In the genomic region with DNA sequence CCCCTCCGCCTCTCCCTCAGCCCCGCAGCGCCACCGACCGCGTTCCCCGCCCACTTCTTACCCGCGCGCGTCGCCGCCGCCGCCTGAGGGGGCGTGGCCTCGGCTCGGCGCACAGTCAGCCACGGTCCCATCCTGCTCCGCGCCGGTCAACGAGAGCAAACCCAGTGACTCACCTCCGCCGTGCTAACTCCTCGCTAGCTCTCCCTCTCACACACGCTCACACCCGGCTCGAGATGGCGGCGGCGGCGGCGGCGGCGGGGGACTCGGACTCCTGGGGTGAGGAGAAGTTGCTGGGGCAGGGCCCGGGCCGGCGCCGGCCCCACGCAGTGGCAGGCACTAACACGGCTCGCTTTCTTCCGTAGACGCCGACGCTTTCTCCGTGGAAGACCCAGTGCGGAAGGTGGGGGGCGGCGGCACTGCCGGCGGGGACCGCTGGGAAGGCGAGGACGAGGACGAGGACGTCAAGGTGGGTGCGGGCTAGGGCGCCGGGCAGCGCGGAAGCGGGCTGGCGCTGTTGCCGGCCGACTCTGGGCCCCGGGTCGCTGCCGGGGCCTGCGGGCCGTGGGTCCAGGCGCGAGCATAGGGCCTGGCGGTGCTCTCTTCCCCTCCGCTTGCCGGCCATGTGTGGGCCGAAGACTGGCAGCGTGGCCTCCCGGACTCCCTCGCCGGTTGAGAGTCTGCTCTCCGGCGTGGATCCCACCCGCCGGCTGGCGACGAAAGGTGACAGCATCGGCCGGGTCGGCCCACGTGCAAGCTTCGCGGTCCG, we compare ENCODE assay signal across 8 cellular contexts. TPM values are rescaled to one million over a fixed set of nuclear protein-coding genes. Genes with fewer than 3 reads are reported as not detected.
DNase-seq lines count a peak whose midpoint lies in the region; ATAC-seq lines count a peak whose summit lies in the region.

A gene with protein sequence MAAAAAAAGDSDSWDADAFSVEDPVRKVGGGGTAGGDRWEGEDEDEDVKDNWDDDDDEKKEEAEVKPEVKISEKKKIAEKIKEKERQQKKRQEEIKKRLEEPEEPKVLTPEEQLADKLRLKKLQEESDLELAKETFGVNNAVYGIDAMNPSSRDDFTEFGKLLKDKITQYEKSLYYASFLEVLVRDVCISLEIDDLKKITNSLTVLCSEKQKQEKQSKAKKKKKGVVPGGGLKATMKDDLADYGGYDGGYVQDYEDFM (plus strand): TSS at position 186 of the 766 bp plus-strand sequence. CDS start 48 bp downstream, at position 234.

- POLR2A ChIA-PET in CD4-positive, alpha-beta memory T cell (lab: Charles Lee; ENCODE audit: partially characterized antibody) = interaction anchor here (0.7 to 2.8 kb wide), 22 partner anchors 9 to 788 kb away, joined by 3 to 39 read pairs (median 4); a partner anchor contains a TSS
- POLR2A ChIA-PET in activated CD8-positive, alpha-beta memory T cell treated with anti-CD3 and anti-CD28 coated beads for 36 hours (lab: Charles Lee) = interaction anchor here (0.6 to 2.4 kb wide), 6 partner anchors 9 to 198 kb away, joined by 3 to 34 read pairs (median 4); a partner anchor contains a TSS

- H3K36me3 ChIP-seq in CD4-positive, alpha-beta memory T cell (ENCODE audit: insufficient read depth, low read length) = peaks cover 5% of the 10 kb centered on the region

- no peaks in the 10 kb centered on the region for H3K27me3 ChIP-seq in CD4-positive, alpha-beta memory T cell (ENCODE audit: insufficient read depth, low read length)

- peak within 1 kb of the TSS; percentile 88 to 97 (median 96) for H3K27ac Mint-ChIP-seq in CD4-positive, alpha-beta memory T cell
- H3K27ac Mint-ChIP-seq in memory B cell = peak within 1 kb of the TSS; percentile 98

- peaks cover 48% of the 10 kb centered on the region for H3K4me1 ChIP-seq in CD4-positive, alpha-beta memory T cell (ENCODE audit: insufficient read depth, low read length)

- intact Hi-C loops in CD4-positive, alpha-beta memory T cell (cut with micrococcal nuclease) = loop anchor here (1.0 to 5.0 kb wide), 6 partner anchors 18 to 662 kb away; a partner anchor contains a TSS

- DNase-seq in CD4-positive, alpha-beta memory T cell = peak; percentile 94 to 96 (median 96)
- peak; percentile 93 for DNase-seq in HPDE6-E6E7 (ENCODE audit: extremely low spot score)
- peak; percentile 54 for DNase-seq in NK-92 (lab: John Stamatoyannopoulos, UW; ENCODE audit: unreplicated experiment)
- peak; percentile 86 for DNase-seq in effector CD8-positive, alpha-beta T cell (lab: John Stamatoyannopoulos, UW)
- DNase-seq in memory B cell (ENCODE audit: low spot score in 2 of 2) = peak; percentile 86 to 93
- DNase-seq in stimulated activated CD8-positive, alpha-beta memory T cell treated with anti-CD3 and anti-CD28 coated beads, Interleukin-12 subunit alpha, Interleukin-12 subunit beta, amount 100 ng/mL, for 1 hour (ENCODE audit: low read depth) = peak; percentile 86

- no peaks in the 10 kb centered on the region for H3K9me3 Mint-ChIP-seq in CD4-positive, alpha-beta memory T cell
- H3K9me3 Mint-ChIP-seq in memory B cell = no peaks in the 10 kb centered on the region

- peaks cover 36 to 68% (median 48%) of the 10 kb centered on the region in 4 donors for H3K4me1 Mint-ChIP-seq in CD4-positive, alpha-beta memory T cell
- H3K4me1 Mint-ChIP-seq in memory B cell = peaks cover 32% of the 10 kb centered on the region

- no peaks in the 10 kb centered on the region for H3K9me3 ChIP-seq in CD4-positive, alpha-beta memory T cell (ENCODE audit: control insufficient read depth in 1 of 2, low read length in 2 of 2)

- no peaks in the 10 kb centered on the region for H3K27me3 Mint-ChIP-seq in CD4-positive, alpha-beta memory T cell
- no peaks in the 10 kb centered on the region for H3K27me3 Mint-ChIP-seq in memory B cell

- H3K4me3 Mint-ChIP-seq in CD4-positive, alpha-beta memory T cell = peak within 1 kb of the TSS; percentile 83 to 96 (median 92)
- peak within 1 kb of the TSS; percentile 91 for H3K4me3 Mint-ChIP-seq in memory B cell

- ATAC-seq in GM19463 (IDR thresholded peaks at IDR 0.05; ENCODE audit: unreplicated experiment) (peak; percentile 85), memory B cell (ENCODE audit: low read depth) (peak; percentile 88)

- H3K27ac ChIP-seq in CD4-positive, alpha-beta memory T cell (ENCODE audit: low read depth, low read length) = peak within 1 kb of the TSS; percentile 91

- CTCF ChIA-PET in CD4-positive, alpha-beta memory T cell (lab: Charles Lee; ENCODE audit: partially characterized antibody) = interaction anchor here (0.7 to 1.9 kb wide), 2 partner anchors 9 kb away, joined by 3 to 17 read pairs; no protein-coding TSS in a partner anchor
- CTCF ChIA-PET in activated CD8-positive, alpha-beta memory T cell treated with anti-CD3 and anti-CD28 coated beads for 36 hours (lab: Charles Lee) = interaction anchor here (1.0 to 2.6 kb wide), 5 partner anchors 10 to 249 kb away, joined by 3 to 15 read pairs (median 3); a partner anchor contains a TSS

- peak within 1 kb of the TSS; percentile 71 to 90 for H3K4me3 ChIP-seq in CD4-positive, alpha-beta memory T cell (ENCODE audit: low read length in 2 of 2)

- H3K36me3 Mint-ChIP-seq in CD4-positive, alpha-beta memory T cell = peaks cover 12 to 47% of the 10 kb centered on the region in 2 donors
- peaks cover 8% of the 10 kb centered on the region for H3K36me3 Mint-ChIP-seq in memory B cell

RNA-seq across cellular contexts. Expression of the gene that starts here (rescaled TPM):
- total RNA-seq in CD4-positive, alpha-beta memory T cell = 10 to 100 TPM; 65.0 to 76.8 TPM
- polyA plus RNA-seq in CD4-positive, alpha-beta memory T cell = 10 to 100 TPM; 20.4 to 31.0 TPM
- 100 to 1,000 TPM; 174 to 176 TPM for total RNA-seq in activated CD8-positive, alpha-beta memory T cell treated with anti-CD3 and anti-CD28 coated beads for 36 hours

Comparison
In these comparisons a context has a peak if more than half of its experiments do, and no peak if none do; other contexts are left out.
1. Peak in every context shown above with its lines: DNase-seq, ATAC-seq, H3K4me3 ChIP-seq and H3K27ac ChIP-seq.